8 cellular contexts compared by ENCODE assay signal in genomic region chr12:123384318-123384993, GRCh38. TPM values are rescaled to one million over a fixed set of nuclear protein-coding genes. Genes with fewer than 3 reads are reported as not detected.
DNase-seq lines count a peak whose midpoint lies in the region; ATAC-seq, FAIRE-seq and TF ChIP-seq lines count a peak whose summit lies in the region.

No MANE protein-coding gene starts in this region.

- H3K4me1 ChIP-seq in HUES6 (ENCODE audit: control insufficient read depth, insufficient read depth, low read length), result peaks cover 11% of the 10 kb centered on the region

- DNase-seq in Calu3, result peak; percentile 36
- peak; percentile 45 for DNase-seq in activated CD8-positive, alpha-beta T cell treated with anti-CD3 and anti-CD28 coated beads for 36 hours
- no peak for DNase-seq in glutamatergic neuron
- no peak for DNase-seq in skeletal muscle cell (ENCODE audit: low read depth)
- DNase-seq in RCC 7860 (ENCODE audit: low spot score), result no peak
- no peak for DNase-seq in SKM-1 (lab: John Stamatoyannopoulos, UW; ENCODE audit: unreplicated experiment)

- no peak overlapping the region for H3K27ac ChIP-seq in HUES6 (ENCODE audit: low read depth, low read length)

- H3K9ac ChIP-seq in HUES6 (ENCODE audit: low read length), result peak overlapping the region; percentile 72

- H3K27ac Mint-ChIP-seq in Calu3 (ENCODE audit: unreplicated experiment) (peak overlapping the region; percentile 86), glutamatergic neuron (ENCODE audit: unreplicated experiment) (peak overlapping the region; percentile 85)
- H3K27ac Mint-ChIP-seq in activated CD8-positive, alpha-beta T cell treated with anti-CD3 and anti-CD28 coated beads for 36 hours, result no peak overlapping the region

- H3K9me3 ChIP-seq in HUES6 (ENCODE audit: control insufficient read depth, insufficient read depth, low read depth, low read length), result no peaks in the 10 kb centered on the region

- no peaks in the 10 kb centered on the region for H3K27me3 Mint-ChIP-seq in Calu3 (ENCODE audit: unreplicated experiment)
- H3K27me3 Mint-ChIP-seq in activated CD8-positive, alpha-beta T cell treated with anti-CD3 and anti-CD28 coated beads for 36 hours, result no peaks in the 10 kb centered on the region
- H3K27me3 Mint-ChIP-seq in glutamatergic neuron (ENCODE audit: unreplicated experiment), result peaks cover 17% of the 10 kb centered on the region

- TF ChIP-seq CTCF in Calu3 (IDR thresholded peaks at IDR 0.05; ENCODE audit: unreplicated experiment) (no peak), glutamatergic neuron (IDR thresholded peaks at IDR 0.05; ENCODE audit: partially characterized antibody, unreplicated experiment) (no peak)
- no peak for TF ChIP-seq CTCF in activated CD8-positive, alpha-beta T cell treated with anti-CD3 and anti-CD28 coated beads for 36 hours (IDR thresholded peaks at IDR 0.05)

- H3K4me1 Mint-ChIP-seq in Calu3 (ENCODE audit: low read depth, unreplicated experiment), result peaks cover 16% of the 10 kb centered on the region
- peaks cover 16% of the 10 kb centered on the region for H3K4me1 Mint-ChIP-seq in activated CD8-positive, alpha-beta T cell treated with anti-CD3 and anti-CD28 coated beads for 36 hours (ENCODE audit: low read depth)
- H3K4me1 Mint-ChIP-seq in glutamatergic neuron (ENCODE audit: low read depth, unreplicated experiment), result peaks cover 5% of the 10 kb centered on the region

- FAIRE-seq in RCC 7860 (lab: Jason Lieb, UNC), result no peak

- intact Hi-C loops in Calu3 (cut with micrococcal nuclease; ENCODE audit: unreplicated experiment), result no loop called here
- intact Hi-C loops in activated CD8-positive, alpha-beta T cell treated with anti-CD3 and anti-CD28 coated beads for 36 hours (cut with micrococcal nuclease), result no loop called here

- POLR2A ChIA-PET in activated CD8-positive, alpha-beta T cell treated with anti-CD3 and anti-CD28 coated beads for 36 hours (lab: Charles Lee), result interaction anchor here (0.6 to 3.5 kb wide), 6 partner anchors 20 to 219 kb away, joined by 3 to 26 read pairs (median 3); partner anchors contain the start of gene SBNO1

- no peak for ATAC-seq in activated CD8-positive, alpha-beta T cell treated with anti-CD3 and anti-CD28 coated beads for 36 hours
- no peak for ATAC-seq in HG03378 (IDR thresholded peaks at IDR 0.05; ENCODE audit: unreplicated experiment)

- H3K4me3 Mint-ChIP-seq in Calu3 (ENCODE audit: low read depth, unreplicated experiment) (peak overlapping the region; percentile 92), glutamatergic neuron (ENCODE audit: unreplicated experiment) (peak overlapping the region; percentile 92)
- H3K4me3 Mint-ChIP-seq in activated CD8-positive, alpha-beta T cell treated with anti-CD3 and anti-CD28 coated beads for 36 hours, result peak overlapping the region; percentile 86

- CTCF ChIA-PET in Calu3 (lab: Charles Lee), result interaction anchor here (0.5 to 2.7 kb wide), 7 partner anchors 13 to 726 kb away, joined by 3 to 37 read pairs (median 7); partner anchors contain the start of genes MPHOSPH9, MTRFR and SBNO1
- CTCF ChIA-PET in activated CD8-positive, alpha-beta T cell treated with anti-CD3 and anti-CD28 coated beads for 36 hours (lab: Charles Lee), result interaction anchor here (1.1 to 6.1 kb wide), 4 partner anchors 18 to 198 kb away, joined by 3 to 35 read pairs (median 8); no protein-coding TSS in a partner anchor

- peak overlapping the region; percentile 89 for H3K4me3 ChIP-seq in HUES6 (ENCODE audit: low read depth, low read length)
- H3K4me3 ChIP-seq in skeletal muscle cell (ENCODE audit: low read depth, low read length), result peak overlapping the region; percentile 62

- H3K9me3 Mint-ChIP-seq in Calu3 (ENCODE audit: low read depth, unreplicated experiment) (no peaks in the 10 kb centered on the region), glutamatergic neuron (ENCODE audit: unreplicated experiment) (peaks cover 6% of the 10 kb centered on the region)
- H3K9me3 Mint-ChIP-seq in activated CD8-positive, alpha-beta T cell treated with anti-CD3 and anti-CD28 coated beads for 36 hours, result no peaks in the 10 kb centered on the region

- peaks cover 34% of the 10 kb centered on the region for H3K36me3 Mint-ChIP-seq in Calu3 (ENCODE audit: insufficient read depth, unreplicated experiment)
- no peaks in the 10 kb centered on the region for H3K36me3 Mint-ChIP-seq in activated CD8-positive, alpha-beta T cell treated with anti-CD3 and anti-CD28 coated beads for 36 hours (ENCODE audit: low read depth)
- H3K36me3 Mint-ChIP-seq in glutamatergic neuron (ENCODE audit: unreplicated experiment), result no peaks in the 10 kb centered on the region

- no peaks in the 10 kb centered on the region for H3K27me3 ChIP-seq in HUES6 (ENCODE audit: control insufficient read depth, insufficient read depth, low read length)

- no peaks in the 10 kb centered on the region for H3K36me3 ChIP-seq in HUES6 (ENCODE audit: control insufficient read depth, insufficient read depth, low read length)

- BruUV-seq in Calu3 (replicated peaks; lab: Mats Ljungman, UMichigan), result no TSS peak

RNA-seq across cellular contexts. Expression of gene KMT5A, which starts 0.5 kb away (rescaled TPM):
- total RNA-seq in Calu3 (2022) (83.5 and 92.6 TPM in 2 replicates), glutamatergic neuron (ENCODE audit: unreplicated experiment) (53.6 TPM)
- 10 to 100 TPM; 35.9 to 38.2 TPM for total RNA-seq in activated CD8-positive, alpha-beta T cell treated with anti-CD3 and anti-CD28 coated beads for 36 hours

RNA-seq across cellular contexts. Expression of gene SBNO1, which starts 19.8 kb away (rescaled TPM):
- 60.8 and 62.7 TPM in 2 replicates for total RNA-seq in Calu3 (2022)
- 10 to 100 TPM; 44.3 to 45.4 TPM for total RNA-seq in activated CD8-positive, alpha-beta T cell treated with anti-CD3 and anti-CD28 coated beads for 36 hours
- 50.9 TPM for total RNA-seq in glutamatergic neuron (ENCODE audit: unreplicated experiment)

RNA-seq across cellular contexts. Expression of gene RILPL2, which starts 52.0 kb away (rescaled TPM):
- total RNA-seq in Calu3 (2022) (2.4 and 2.8 TPM in 2 replicates), glutamatergic neuron (ENCODE audit: unreplicated experiment) (0.10 TPM)
- 1 to 10 TPM; 9.0 to 9.3 TPM for total RNA-seq in activated CD8-positive, alpha-beta T cell treated with anti-CD3 and anti-CD28 coated beads for 36 hours

Comparison
In these comparisons a context has a peak if more than half of its experiments do, and no peak if none do; other contexts are left out.
1. DNase-seq: peak in Calu3 (single experiment) and activated CD8-positive, alpha-beta T cell treated with anti-CD3 and anti-CD28 coated beads for 36 hours (single experiment); none in glutamatergic neuron (single experiment), skeletal muscle cell (single experiment), RCC 7860 (single experiment) and SKM-1 (single experiment).
2. Peak in every context shown above with its lines, with median percentiles within 50 percentile points of each other: H3K4me3 Mint-ChIP-seq.